ENCODE assay signal across 8 cellular contexts in the genomic region with DNA sequence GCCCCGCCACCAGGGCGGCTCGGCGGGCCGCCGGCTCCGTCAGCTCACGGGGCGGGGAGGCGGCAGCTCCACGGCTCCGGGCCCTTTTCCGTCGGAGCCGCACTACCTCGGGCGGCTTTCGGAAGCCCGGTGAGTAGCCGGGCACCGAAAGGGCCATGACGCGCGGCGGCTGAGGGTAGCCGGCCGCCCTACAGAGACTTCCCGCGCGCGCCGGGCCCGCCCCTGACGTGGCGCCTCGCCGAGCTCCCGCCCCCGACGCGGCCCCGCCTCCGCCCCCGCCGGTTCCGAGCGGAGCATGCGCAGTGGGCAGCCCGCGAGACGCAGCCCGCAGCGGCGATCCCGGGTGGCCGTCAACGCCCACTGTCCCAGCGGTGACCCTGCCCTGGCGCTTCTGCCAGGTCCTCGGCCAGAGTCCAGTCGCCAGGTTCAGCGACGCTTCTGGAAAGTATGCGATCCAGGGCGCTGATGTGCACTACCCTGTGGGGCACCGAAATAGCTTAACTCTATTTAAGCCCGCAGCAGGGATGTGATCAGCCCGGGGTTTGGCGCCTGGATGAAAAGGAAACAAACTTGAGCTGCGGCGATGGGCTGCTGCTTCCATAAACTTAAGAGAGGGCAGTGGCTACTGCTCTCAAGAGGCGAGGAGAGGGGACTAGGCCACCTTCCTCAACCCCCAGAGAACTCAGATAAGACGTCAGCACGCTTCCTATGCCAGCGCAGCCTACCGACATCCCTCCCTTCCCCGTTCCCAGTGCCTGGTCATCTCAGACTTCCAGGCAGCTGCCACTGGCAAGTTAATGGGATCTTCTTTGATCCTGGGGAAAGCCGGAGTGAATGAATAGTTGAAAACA. TPM values are rescaled to one million over a fixed set of nuclear protein-coding genes. Genes with fewer than 3 reads are reported as not detected.
DNase-seq lines count a peak whose midpoint lies in the region; ATAC-seq, FAIRE-seq and TF ChIP-seq lines count a peak whose summit lies in the region.

A gene with protein sequence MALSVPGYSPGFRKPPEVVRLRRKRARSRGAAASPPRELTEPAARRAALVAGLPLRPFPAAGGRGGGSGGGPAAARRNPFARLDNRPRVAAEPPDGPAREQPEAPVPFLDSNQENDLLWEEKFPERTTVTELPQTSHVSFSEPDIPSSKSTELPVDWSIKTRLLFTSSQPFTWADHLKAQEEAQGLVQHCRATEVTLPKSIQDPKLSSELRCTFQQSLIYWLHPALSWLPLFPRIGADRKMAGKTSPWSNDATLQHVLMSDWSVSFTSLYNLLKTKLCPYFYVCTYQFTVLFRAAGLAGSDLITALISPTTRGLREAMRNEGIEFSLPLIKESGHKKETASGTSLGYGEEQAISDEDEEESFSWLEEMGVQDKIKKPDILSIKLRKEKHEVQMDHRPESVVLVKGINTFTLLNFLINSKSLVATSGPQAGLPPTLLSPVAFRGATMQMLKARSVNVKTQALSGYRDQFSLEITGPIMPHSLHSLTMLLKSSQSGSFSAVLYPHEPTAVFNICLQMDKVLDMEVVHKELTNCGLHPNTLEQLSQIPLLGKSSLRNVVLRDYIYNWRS (minus strand): TSS at position 200 of the 851 bp plus-strand sequence. CDS start 43 bp downstream, at position 157.

- peak within 1 kb of the TSS; percentile 75 for H2AFZ ChIP-seq in KMS-11 (ENCODE audit: low read depth)

- TF ChIP-seq CTCF in DOHH2 (IDR thresholded peaks at IDR 0.05; ENCODE audit: low read depth, low read length, poor library complexity, severe bottlenecking) = no peak
- TF ChIP-seq CTCF in KMS-11 (conservative IDR thresholded peaks at IDR 0.05; ENCODE audit: low read depth, low read length) = no peak

- peak within 1 kb of the TSS; percentile 84 for H3K27ac Mint-ChIP-seq in activated T-helper 1 cell treated with anti-CD3 and anti-CD28 coated beads, Interleukin-12 subunit alpha, Interleukin-12 subunit beta, Interleukin-2, Interleukin-4 antibody, amounts not matched to agents 30 ng/mL and 10 ng/mL and 1 ng/mL, durations not matched to agents 14 hours and 24 hours and 36 hours
- peak within 1 kb of the TSS; percentile 36 to 95 (median 72) for H3K27ac Mint-ChIP-seq in naive B cell
- peak within 1 kb of the TSS; percentile 87 for H3K27ac Mint-ChIP-seq in stimulated activated memory B cell treated with anti-CD40 and anti-IgM and Interleukin-4, amounts not matched to agents 10 μg/mL and 1 μg/mL and 100 μg/mL, for 72 hours

- H3K4me2 ChIP-seq in DOHH2 (ENCODE audit: low read length) = peak within 1 kb of the TSS; percentile 94
- H3K4me2 ChIP-seq in KMS-11 = peak within 1 kb of the TSS; percentile 92

- peaks cover 11% of the 10 kb centered on the region; the same call in 1 of the 2 replicates for H3F3A ChIP-seq in DOHH2 (ENCODE audit: control insufficient read depth, insufficient read depth)

- no peaks in the 10 kb centered on the region for H3K9me3 ChIP-seq in DOHH2 (ENCODE audit: control insufficient read depth, insufficient read depth, low read length)

- peak within 1 kb of the TSS; percentile 92 for H3K4me3 Mint-ChIP-seq in activated T-helper 1 cell treated with anti-CD3 and anti-CD28 coated beads, Interleukin-12 subunit alpha, Interleukin-12 subunit beta, Interleukin-2, Interleukin-4 antibody, amounts not matched to agents 30 ng/mL and 10 ng/mL and 1 ng/mL, durations not matched to agents 14 hours and 24 hours and 36 hours
- H3K4me3 Mint-ChIP-seq in naive B cell = peak within 1 kb of the TSS; percentile 85 to 95 (median 93)
- peak within 1 kb of the TSS; percentile 93 for H3K4me3 Mint-ChIP-seq in stimulated activated memory B cell treated with anti-CD40 and anti-IgM and Interleukin-4, amounts not matched to agents 10 μg/mL and 1 μg/mL and 100 μg/mL, for 72 hours

- peak within 1 kb of the TSS; percentile 94 for H3K4me3 ChIP-seq in DOHH2 (ENCODE audit: low read length)
- H3K4me3 ChIP-seq in KMS-11 (IDR thresholded peaks at IDR 0.05; ENCODE audit: insufficient read depth, low read depth, low read length) = peak within 1 kb of the TSS; percentile 54

- peak; percentile 83 for DNase-seq in RCC 7860 (ENCODE audit: low spot score)
- peak; percentile 90 for DNase-seq in activated T-helper 1 cell treated with anti-CD3 and anti-CD28 coated beads, Interleukin-12 subunit alpha, Interleukin-12 subunit beta, Interleukin-2, Interleukin-4 antibody, amounts not matched to agents 30 ng/mL and 10 ng/mL and 1 ng/mL, durations not matched to agents 14 hours and 24 hours and 36 hours (ENCODE audit: low spot score)
- peak; percentile 77 for DNase-seq in fibroblast of gingiva (ENCODE audit: low read depth)
- peak; percentile 88 for DNase-seq in naive B cell

- H3K9ac ChIP-seq in KMS-11 = peak within 1 kb of the TSS; percentile 82

- no peaks in the 10 kb centered on the region for H3K9me3 Mint-ChIP-seq in activated T-helper 1 cell treated with anti-CD3 and anti-CD28 coated beads, Interleukin-12 subunit alpha, Interleukin-12 subunit beta, Interleukin-2, Interleukin-4 antibody, amounts not matched to agents 30 ng/mL and 10 ng/mL and 1 ng/mL, durations not matched to agents 14 hours and 24 hours and 36 hours
- H3K9me3 Mint-ChIP-seq in naive B cell = no peaks in the 10 kb centered on the region
- H3K9me3 Mint-ChIP-seq in stimulated activated memory B cell treated with anti-CD40 and anti-IgM and Interleukin-4, amounts not matched to agents 10 μg/mL and 1 μg/mL and 100 μg/mL, for 72 hours = no peaks in the 10 kb centered on the region

- H3K36me3 Mint-ChIP-seq in activated T-helper 1 cell treated with anti-CD3 and anti-CD28 coated beads, Interleukin-12 subunit alpha, Interleukin-12 subunit beta, Interleukin-2, Interleukin-4 antibody, amounts not matched to agents 30 ng/mL and 10 ng/mL and 1 ng/mL, durations not matched to agents 14 hours and 24 hours and 36 hours (ENCODE audit: low read depth) = peaks cover 15% of the 10 kb centered on the region
- no peaks in the 10 kb centered on the region for H3K36me3 Mint-ChIP-seq in naive B cell
- H3K36me3 Mint-ChIP-seq in stimulated activated memory B cell treated with anti-CD40 and anti-IgM and Interleukin-4, amounts not matched to agents 10 μg/mL and 1 μg/mL and 100 μg/mL, for 72 hours = no peaks in the 10 kb centered on the region

- H3K27me3 ChIP-seq in DOHH2 (ENCODE audit: control insufficient read depth, low read length) (no peaks in the 10 kb centered on the region), KMS-11 (ENCODE audit: insufficient read depth, low read depth) (no peaks in the 10 kb centered on the region)

- no peaks in the 10 kb centered on the region for H4K20me1 ChIP-seq in DOHH2 (ENCODE audit: control insufficient read depth, insufficient read depth, low read depth, low read length)
- no peaks in the 10 kb centered on the region for H4K20me1 ChIP-seq in KMS-11 (ENCODE audit: insufficient read depth)

- H3K4me1 Mint-ChIP-seq in activated T-helper 1 cell treated with anti-CD3 and anti-CD28 coated beads, Interleukin-12 subunit alpha, Interleukin-12 subunit beta, Interleukin-2, Interleukin-4 antibody, amounts not matched to agents 30 ng/mL and 10 ng/mL and 1 ng/mL, durations not matched to agents 14 hours and 24 hours and 36 hours (ENCODE audit: low read depth) = peaks cover 31% of the 10 kb centered on the region
- peaks cover 0 to 13% (median 4%) of the 10 kb centered on the region in 3 donors for H3K4me1 Mint-ChIP-seq in naive B cell
- peaks cover 14% of the 10 kb centered on the region for H3K4me1 Mint-ChIP-seq in stimulated activated memory B cell treated with anti-CD40 and anti-IgM and Interleukin-4, amounts not matched to agents 10 μg/mL and 1 μg/mL and 100 μg/mL, for 72 hours

- peaks cover 30% of the 10 kb centered on the region for H3K36me3 ChIP-seq in DOHH2 (ENCODE audit: control insufficient read depth, low read length)
- peaks cover 5% of the 10 kb centered on the region; the same call in 1 of the 2 replicates for H3K36me3 ChIP-seq in KMS-11 (ENCODE audit: insufficient read depth)

- H3K79me2 ChIP-seq in DOHH2 (ENCODE audit: control insufficient read depth, low read length) = peaks cover 33% of the 10 kb centered on the region
- peaks cover 30% of the 10 kb centered on the region; the same call in 1 of the 2 replicates for H3K79me2 ChIP-seq in KMS-11 (ENCODE audit: insufficient read depth, low read depth)

- intact Hi-C loops in activated T-helper 1 cell treated with anti-CD3 and anti-CD28 coated beads, Interleukin-12 subunit alpha, Interleukin-12 subunit beta, Interleukin-2, Interleukin-4 antibody, amounts not matched to agents 30 ng/mL and 10 ng/mL and 1 ng/mL, durations not matched to agents 14 hours and 24 hours and 36 hours (cut with micrococcal nuclease) = loop anchor here (1.0 to 5.0 kb wide), 7 partner anchors 16 to 816 kb away; a partner anchor contains a TSS

- no peaks in the 10 kb centered on the region for H3K27me3 Mint-ChIP-seq in activated T-helper 1 cell treated with anti-CD3 and anti-CD28 coated beads, Interleukin-12 subunit alpha, Interleukin-12 subunit beta, Interleukin-2, Interleukin-4 antibody, amounts not matched to agents 30 ng/mL and 10 ng/mL and 1 ng/mL, durations not matched to agents 14 hours and 24 hours and 36 hours (ENCODE audit: insufficient read depth)
- no peaks in the 10 kb centered on the region for H3K27me3 Mint-ChIP-seq in naive B cell
- H3K27me3 Mint-ChIP-seq in stimulated activated memory B cell treated with anti-CD40 and anti-IgM and Interleukin-4, amounts not matched to agents 10 μg/mL and 1 μg/mL and 100 μg/mL, for 72 hours = no peaks in the 10 kb centered on the region

- H3K4me1 ChIP-seq in DOHH2 (ENCODE audit: control insufficient read depth, low read length) (peaks cover 22% of the 10 kb centered on the region), KMS-11 (ENCODE audit: low read depth, poor library complexity, severe bottlenecking) (peaks cover 16% of the 10 kb centered on the region)

- H3K9me2 ChIP-seq in DOHH2 (replicated peaks; ENCODE audit: control insufficient read depth, low read length) = no peaks in the 10 kb centered on the region

- FAIRE-seq in RCC 7860 (lab: Jason Lieb, UNC) = peak; percentile 14

- H3K27ac ChIP-seq in DOHH2 (ENCODE audit: low read depth, low read length) (peak within 1 kb of the TSS; percentile 39), KMS-11 (peak within 1 kb of the TSS; percentile 48)

- ATAC-seq in GM21737 (IDR thresholded peaks at IDR 0.05; ENCODE audit: unreplicated experiment) (peak; percentile 89), naive B cell (ENCODE audit: low read depth in 2 of 2) (peak; percentile 93)
- peak; percentile 99 for ATAC-seq in stimulated activated memory B cell treated with anti-CD40 and anti-IgM and Interleukin-4, amounts not matched to agents 10 μg/mL and 1 μg/mL and 100 μg/mL, for 72 hours

RNA-seq across cellular contexts. Expression of the gene that starts here (rescaled TPM):
- 37.5 and 38.7 TPM in 2 replicates for total RNA-seq in activated T-helper 1 cell treated with anti-CD3 and anti-CD28 coated beads, Interleukin-12 subunit alpha, Interleukin-12 subunit beta, Interleukin-2, Interleukin-4 antibody, amounts not matched to agents 30 ng/mL and 10 ng/mL and 1 ng/mL, durations not matched to agents 14 hours and 24 hours and 36 hours
- 1 to 10 TPM in 5 of 6 donors, not detected in 1; 1.2 to 2.4 (median 2.1) TPM for polyA plus RNA-seq in naive B cell (ENCODE audit: low read depth in 6 of 6)

Comparison
In these comparisons a context has a peak if more than half of its experiments do, and no peak if none do; other contexts are left out.
1. Peak in every context shown above with its lines: DNase-seq, ATAC-seq, H3K4me3 ChIP-seq and H3K27ac ChIP-seq.